Comparison of ENCODE assay signal across 1 cellular context in genomic region chr21:25398630-25399029, GRCh38.
TF ChIP-seq lines count a peak whose summit lies in the region.

No MANE protein-coding gene starts in this region.

TF ChIP-seq in GM12878, 131 proteins besides CTCF, POLR2A, EP300 and RAD21 (continued from another document):
- TF ChIP-seq SPI1 (IDR thresholded peaks at IDR 0.05; ENCODE audit: borderline replicate concordance, insufficient read depth, low read depth, low read length): peak; percentile 61
- no peak for TF ChIP-seq PAX5 (IDR thresholded peaks at IDR 0.05; ENCODE audit: borderline replicate concordance, low read depth, low read length)
- TF ChIP-seq BACH1 (IDR thresholded peaks at IDR 0.05; ENCODE audit: borderline replicate concordance): no peak
- no peak for TF ChIP-seq TARDBP (IDR thresholded peaks at IDR 0.05; ENCODE audit: borderline replicate concordance)
